14 cellular contexts compared by ENCODE assay signal in the genomic region with DNA sequence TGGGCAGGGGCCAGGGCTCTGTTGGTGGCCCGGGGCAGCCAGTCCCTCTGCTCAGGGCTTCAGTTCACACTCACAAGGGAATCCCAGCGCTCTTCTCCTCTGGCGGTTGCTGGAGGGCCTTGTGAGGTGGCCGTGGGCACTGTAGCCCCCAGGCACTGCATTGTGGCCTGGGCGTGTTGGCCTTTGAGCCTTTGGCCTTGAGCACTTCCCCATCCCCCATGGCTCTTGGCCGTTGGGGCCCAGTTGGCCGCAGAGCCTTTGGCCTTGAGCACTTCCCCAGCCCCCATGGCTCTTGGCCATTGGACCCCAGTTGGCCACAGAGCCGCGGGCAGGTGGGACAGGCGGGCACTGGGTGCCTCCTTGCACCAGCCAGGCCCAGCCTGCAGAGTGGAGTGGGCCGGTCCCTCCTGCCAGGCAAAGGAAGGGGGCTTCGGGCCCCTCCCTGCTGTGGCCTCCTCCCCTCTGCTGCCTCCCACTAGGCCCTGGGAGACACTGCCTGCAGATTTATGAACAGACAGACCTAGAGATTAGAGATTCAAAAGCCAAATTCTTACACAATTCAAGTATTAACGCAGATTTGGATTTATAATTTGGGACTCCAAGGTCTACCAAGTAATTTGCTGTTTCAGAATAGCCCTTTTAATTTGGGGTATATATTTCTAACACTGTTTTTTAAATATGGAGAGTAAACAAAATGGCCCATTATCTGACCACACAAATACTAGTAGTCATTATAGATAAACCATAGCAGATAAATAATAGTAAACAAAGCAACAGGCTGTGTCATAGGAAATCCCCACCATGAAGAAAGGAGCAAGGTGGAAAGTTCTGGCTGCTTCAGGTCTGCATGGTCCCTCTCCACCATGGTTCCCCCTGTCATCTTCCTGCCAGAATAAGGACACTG. TPM values are rescaled to one million over a fixed set of nuclear protein-coding genes. Genes with fewer than 3 reads are reported as not detected.
DNase-seq lines count a peak whose midpoint lies in the region; ATAC-seq and TF ChIP-seq lines count a peak whose summit lies in the region.
"Had no signal": no experiment of that assay in that cellular context is flagged by ENCODE, and none has a peak within 500 bp of the region (broad histone marks: within the 10 kb centered on the region; RNA-seq: fewer than 3 reads in every experiment).

No MANE protein-coding gene starts in this region.

- no peaks in the 10 kb centered on the region for H3K23me2 ChIP-seq in H9 (ENCODE audit: insufficient read length, low read depth, low read length, poor library complexity, severe bottlenecking)

- no peak overlapping the region for H3K4ac ChIP-seq in H9 (ENCODE audit: low read depth, low read length)

- H3K4me3 ChIP-seq in iPS-18a (ENCODE audit: low read length) = peak overlapping the region; percentile 70
- H3K4me3 ChIP-seq in sigmoid colon = peak overlapping the region in 3 of 4 donors; percentile 4 to 40 (median 30)

- H3K4me3 Mint-ChIP-seq in H9 (peak overlapping the region in 1 of 2 experiments; percentile 68; a peak in 2 of 5 replicates), brain (peak overlapping the region in 4 of 5 experiments; percentile 35 to 81 (median 66))
- H3K4me3 Mint-ChIP-seq: effector memory CD8-positive, alpha-beta T cell; immature natural killer cell had no signal

- H2BK120ac ChIP-seq in H9 (ENCODE audit: low read depth, low read length, poor library complexity, severe bottlenecking) = no peak overlapping the region

- no peaks in the 10 kb centered on the region for H4K20me1 ChIP-seq in H9 (ENCODE audit: control insufficient read depth, insufficient read depth, insufficient read length)

- no peak overlapping the region for H2BK5ac ChIP-seq in H9 (ENCODE audit: insufficient read length, low read length)

- no peak overlapping the region for H4K91ac ChIP-seq in H9 (ENCODE audit: insufficient read length, low read depth, low read length)

- H3K27ac Mint-ChIP-seq in H9 (peak overlapping the region in 2 of 3 experiments; percentile 70 to 86; a peak in 3 of 7 replicates), brain (peak overlapping the region in 2 of 5 experiments; percentile 66 to 73)
- H3K27ac Mint-ChIP-seq: immature natural killer cell had no signal

- TF ChIP-seq POLR2A in sigmoid colon (IDR thresholded peaks at IDR 0.05) = no peak

- H4K8ac ChIP-seq in H9 (replicated peaks; ENCODE audit: insufficient read length, low read depth, low read length) = no peak overlapping the region

- H3K56ac ChIP-seq in H9 (ENCODE audit: insufficient read length, low read depth, low read length) = no peak overlapping the region

- H3K36me3 Mint-ChIP-seq in H9 (ENCODE audit: insufficient read depth in 1 of 3, low read depth in 3 of 3) = peaks cover 0 to 3% (median 3%) of the 10 kb centered on the region in 3 experiments; a peak in 3 of 7 replicates
- H3K36me3 Mint-ChIP-seq in brain = no peaks in the 10 kb centered on the region
- H3K36me3 Mint-ChIP-seq: immature natural killer cell had no signal

- H3K9me3 ChIP-seq in H9 (ENCODE audit: control insufficient read depth, low read depth, low read length) = no peaks in the 10 kb centered on the region
- H3K9me3 ChIP-seq in iPS-18a (ENCODE audit: control insufficient read depth, low read depth, low read length) = no peaks in the 10 kb centered on the region
- no peaks in the 10 kb centered on the region for H3K9me3 ChIP-seq in sigmoid colon
- H3K9me3 ChIP-seq: pancreas had no signal

- intact Hi-C loops in sigmoid colon (cut with DNase I) = loop anchor here (10.0 kb wide), 1 partner anchor 155 kb away; the partner anchor contains the start of genes RANBP1 and TRMT2A

- no peak for TF ChIP-seq EP300 in sigmoid colon (IDR thresholded peaks at IDR 0.05)

- in situ Hi-C loops in GM13976 (cut with MboI; ENCODE audit: low sequenced_read_pairs, unreplicated experiment) = no loop called here

- no peak overlapping the region for H3K14ac ChIP-seq in H9 (ENCODE audit: insufficient read depth, low read length)

- peak overlapping the region; percentile 1 for H3K18ac ChIP-seq in H9 (ENCODE audit: insufficient read length, low read depth, low read length)

- no peak overlapping the region for H2BK12ac ChIP-seq in H9 (ENCODE audit: insufficient read length, low read depth, low read length)

- H3K23ac ChIP-seq in H9 (ENCODE audit: insufficient read length, low read depth, low read length) = no peak overlapping the region

- no peak overlapping the region for H2BK15ac ChIP-seq in H9 (ENCODE audit: low read depth, low read length)

- H3K4me1 ChIP-seq in H9 (ENCODE audit: insufficient read depth, low read length) = peaks cover 2% of the 10 kb centered on the region; the same call in 1 of the 2 replicates
- peaks cover 14% of the 10 kb centered on the region for H3K4me1 ChIP-seq in iPS-18a (ENCODE audit: control insufficient read depth, low read depth, low read length)
- H3K4me1 ChIP-seq in sigmoid colon = peaks cover 0 to 51% (median 37%) of the 10 kb centered on the region in 4 donors

- H3K27me3 ChIP-seq in H9 (ENCODE audit: insufficient read depth, low read length) (no peaks in the 10 kb centered on the region), iPS-18a (ENCODE audit: control insufficient read depth, insufficient read depth, low read length) (no peaks in the 10 kb centered on the region), sigmoid colon (no peaks in the 10 kb centered on the region)
- H3K27me3 ChIP-seq: pancreas had no signal

- H2AFZ ChIP-seq in H9 (ENCODE audit: low read length) = no peak overlapping the region

- H2AK5ac ChIP-seq in H9 (ENCODE audit: insufficient read length, low read length) = no peak overlapping the region

- no peaks in the 10 kb centered on the region for H3K36me3 ChIP-seq in iPS-18a (ENCODE audit: control insufficient read depth, low read depth, low read length)
- H3K36me3 ChIP-seq in sigmoid colon = peaks cover 0 to 16% (median 4%) of the 10 kb centered on the region in 4 donors
- H3K36me3 ChIP-seq: pancreas had no signal

- H3K9ac ChIP-seq in H9 (ENCODE audit: extremely low read depth, insufficient read length, low read length) (no peak overlapping the region), iPS-18a (ENCODE audit: low read length) (no peak overlapping the region)

- H3K4me2 ChIP-seq in H9 (ENCODE audit: insufficient read depth, insufficient read length, low read length) = peak overlapping the region; percentile 61

- DNase-seq in H9 (no peak), sigmoid colon (peak; percentile 65), NCI-H446 treated with DMSO at 0.1 percent for 48 hours (lab: John Stamatoyannopoulos, UW) (no peak), NCI-H82 treated with DMSO at 0.1 percent for 48 hours (lab: John Stamatoyannopoulos, UW; ENCODE audit: unreplicated experiment) (no peak), GM13976 (ENCODE audit: low spot score) (no peak)
- DNase-seq: activated naive CD4-positive, alpha-beta T cell; effector memory CD8-positive, alpha-beta T cell; immature natural killer cell; KG1 had no signal

- ATAC-seq in HG02642 (IDR thresholded peaks at IDR 0.05; ENCODE audit: poor library complexity, unreplicated experiment) = no peak
- ATAC-seq: activated CD4-positive, CD25-positive, alpha-beta regulatory T cell treated with anti-CD3 and anti-CD28 coated beads, Interleukin-2, amount 50 U/mL, for 24 hours; effector memory CD8-positive, alpha-beta T cell had no signal

- H3K27ac ChIP-seq in H9 (ENCODE audit: insufficient read length, low read depth, low read length) = no peak overlapping the region
- no peak overlapping the region for H3K27ac ChIP-seq in iPS-18a (ENCODE audit: low read length)
- H3K27ac ChIP-seq in sigmoid colon = peak overlapping the region; percentile 55 to 69 (median 68)

- no peak overlapping the region for H2BK20ac ChIP-seq in H9 (ENCODE audit: low read depth, low read length, poor library complexity, severe bottlenecking)

- no peaks in the 10 kb centered on the region for H3K27me3 Mint-ChIP-seq in H9 (ENCODE audit: low read depth)
- no peaks in the 10 kb centered on the region for H3K27me3 Mint-ChIP-seq in brain
- H3K27me3 Mint-ChIP-seq: effector memory CD8-positive, alpha-beta T cell had no signal

- H3K4me1 Mint-ChIP-seq in H9 = peaks cover 18 to 30% of the 10 kb centered on the region in 2 experiments
- peaks cover 30% of the 10 kb centered on the region for H3K4me1 Mint-ChIP-seq in brain

- H4K5ac ChIP-seq in H9 (ENCODE audit: insufficient read length, low read depth, low read length) = no peak overlapping the region

- no peaks in the 10 kb centered on the region for H3K79me1 ChIP-seq in H9 (ENCODE audit: insufficient read depth, low read depth, low read length, poor library complexity, severe bottlenecking)

- WGBS in H9 (ENCODE audit: extremely low coverage, insufficient read length, low lambda C conversion rate) = no CpG with 5 or more reads among the region's 13 CpGs
- WGBS in sigmoid colon, 2 donors = 20 to 55% methylated on average over 13 of the region's 13 CpGs

- H3K79me2 ChIP-seq in H9 (ENCODE audit: insufficient read depth, low read length) = no peaks in the 10 kb centered on the region

- no peak for TF ChIP-seq CTCF in H9 (conservative IDR thresholded peaks at IDR 0.05)
- no peak for TF ChIP-seq CTCF in brain (conservative IDR thresholded peaks at IDR 0.05)
- TF ChIP-seq CTCF in sigmoid colon (IDR thresholded peaks at IDR 0.05) = no peak
- no peak for TF ChIP-seq CTCF in GM13976 (IDR thresholded peaks at IDR 0.05; ENCODE audit: borderline replicate concordance, control extremely low read depth, extremely low read depth, insufficient read depth, missing control alignments)

- H3T11ph ChIP-seq in H9 (ENCODE audit: low read length) = no peak overlapping the region

- H3K9me3 Mint-ChIP-seq in H9 (no peaks in the 10 kb centered on the region; a peak in 1 of 5 replicates), brain (peaks cover 0 to 2% (median 0%) of the 10 kb centered on the region in 5 experiments)
- H3K9me3 Mint-ChIP-seq: effector memory CD8-positive, alpha-beta T cell; immature natural killer cell had no signal

RNA-seq across cellular contexts. Expression of gene TXNRD2, which starts 18.2 kb away (rescaled TPM):
- total RNA-seq in H9 (2021) (22.9 and 25.5 TPM in 2 replicates), sigmoid colon (10 to 100 TPM; 16.3 to 29.6 (median 21.1) TPM)
- polyA plus RNA-seq in brain (ENCODE audit: insufficient read depth, low read depth, low replicate concordance) (22.2 TPM), sigmoid colon (10 to 100 TPM; 13.2 to 18.3 (median 16.6) TPM)

RNA-seq across cellular contexts. Expression of gene COMT, which starts 18.3 kb away (rescaled TPM):
- total RNA-seq in H9 (2021) (42.2 and 43.3 TPM in 2 replicates), sigmoid colon (100 to 1,000 TPM; 106 to 162 (median 112) TPM)
- polyA plus RNA-seq in brain (ENCODE audit: insufficient read depth, low read depth, low replicate concordance) (161 TPM), sigmoid colon (10 to 100 TPM; 62.5 to 97.6 (median 68.4) TPM)

RNA-seq across cellular contexts. Expression of gene ARVCF, which starts 56.8 kb away (rescaled TPM):
- 40.7 and 41.1 TPM in 2 replicates for total RNA-seq in H9 (2021)
- 43.9 TPM for polyA plus RNA-seq in brain (ENCODE audit: insufficient read depth, low read depth, low replicate concordance)
- total RNA-seq in sigmoid colon = 10 to 100 TPM; 14.6 to 33.8 (median 24.5) TPM
- polyA plus RNA-seq in sigmoid colon = 10 to 100 TPM in 1 of 3 donors, 1 to 10 TPM in 2; 3.9 to 13.3 (median 6.0) TPM

Comparison
In these comparisons a context has a peak if more than half of its experiments do, and no peak if none do; other contexts are left out.
1. H3K27ac ChIP-seq: peak in sigmoid colon (4 of 4); none in H9 (single experiment) and iPS-18a (single experiment).